ENCODE assay signal across 9 cellular contexts in genomic region chr9:19441730-19442129, GRCh38. TPM values are rescaled to one million over a fixed set of nuclear protein-coding genes. Genes with fewer than 3 reads are reported as not detected.
DNase-seq lines count a peak whose midpoint lies in the region; ATAC-seq and TF ChIP-seq lines count a peak whose summit lies in the region.
"Had no signal": no experiment of that assay in that cellular context is flagged by ENCODE, and none has a peak within 500 bp of the region (broad histone marks: within the 10 kb centered on the region; RNA-seq: fewer than 3 reads in every experiment).

No MANE protein-coding gene starts in this region.

- WGBS in H9 (ENCODE audit: extremely low coverage, insufficient read length, low lambda C conversion rate): no CpG with 5 or more reads among the region's 4 CpGs

- H3K27ac ChIP-seq in BLaER1 treated with 17β-estradiol and CSF1 and Interleukin-3, amounts not matched to agents 10 nM and 100 nM: 0 out of 22 replicates have a peak overlapping the region, but pooled peaks of 1 of the 11 experiments have one; percentile 32
- H3K27ac ChIP-seq in PC-3 (ENCODE audit: low read length) (no peak overlapping the region), H9 (ENCODE audit: insufficient read length, low read depth, low read length) (no peak overlapping the region)
- H3K27ac ChIP-seq: psoas muscle had no signal

- H2BK5ac ChIP-seq in H9 (ENCODE audit: insufficient read length, low read length): no peak overlapping the region

- no peaks in the 10 kb centered on the region for H3K27me3 ChIP-seq in BLaER1 treated with 17β-estradiol and CSF1 and Interleukin-3, amounts not matched to agents 10 nM and 100 nM
- no peaks in the 10 kb centered on the region for H3K27me3 ChIP-seq in PC-3 (ENCODE audit: low read length)
- H3K27me3 ChIP-seq in H9 (ENCODE audit: insufficient read depth, low read length): no peaks in the 10 kb centered on the region

- peak overlapping the region; percentile 74 for H3K4me3 Mint-ChIP-seq in activated T-helper 17 cell treated with anti-CD3 and anti-CD28 coated beads, Interleukin-2, amount 50 U/mL, for 72 hours
- H3K4me3 Mint-ChIP-seq in H9: no peak overlapping the region

- no peak overlapping the region for H4K5ac ChIP-seq in H9 (ENCODE audit: insufficient read length, low read depth, low read length)

- no peaks in the 10 kb centered on the region for H3K9me2 ChIP-seq in PC-3 (replicated peaks; ENCODE audit: low read length)

- TF ChIP-seq CTCF in PC-3 (conservative IDR thresholded peaks at IDR 0.05; ENCODE audit: low read depth, low read length) (no peak), H9 (conservative IDR thresholded peaks at IDR 0.05) (no peak)

- H3K27ac Mint-ChIP-seq in activated T-helper 17 cell treated with anti-CD3 and anti-CD28 coated beads, Interleukin-2, amount 50 U/mL, for 72 hours: peak overlapping the region; percentile 74
- peak overlapping the region in 1 of 3 experiments; percentile 52; a peak in 2 of 7 replicates for H3K27ac Mint-ChIP-seq in H9

- H4K20me1 ChIP-seq in BLaER1 treated with 17β-estradiol and CSF1 and Interleukin-3, amounts not matched to agents 10 nM and 100 nM: no peaks in the 10 kb centered on the region
- H4K20me1 ChIP-seq in PC-3 (ENCODE audit: low read length) (no peaks in the 10 kb centered on the region), H9 (ENCODE audit: control insufficient read depth, insufficient read depth, insufficient read length) (no peaks in the 10 kb centered on the region)

- H3K14ac ChIP-seq in H9 (ENCODE audit: insufficient read depth, low read length): no peak overlapping the region

- H3T11ph ChIP-seq in H9 (ENCODE audit: low read length): no peak overlapping the region

- H2BK120ac ChIP-seq in H9 (ENCODE audit: low read depth, low read length, poor library complexity, severe bottlenecking): no peak overlapping the region

- intact Hi-C loops in PC-3 (cut with micrococcal nuclease): no loop called here

- no peaks in the 10 kb centered on the region for H3K9me3 Mint-ChIP-seq in activated T-helper 17 cell treated with anti-CD3 and anti-CD28 coated beads, Interleukin-2, amount 50 U/mL, for 72 hours
- H3K9me3 Mint-ChIP-seq in H9: no peaks in the 10 kb centered on the region

- no peaks in the 10 kb centered on the region for H3K79me1 ChIP-seq in H9 (ENCODE audit: insufficient read depth, low read depth, low read length, poor library complexity, severe bottlenecking)

- no TSS peak for BruUV-seq in PC-3 (replicated peaks; lab: Mats Ljungman, UMichigan)

- H4K91ac ChIP-seq in H9 (ENCODE audit: insufficient read length, low read depth, low read length): no peak overlapping the region

- H3K9ac ChIP-seq in BLaER1 treated with 17β-estradiol and CSF1 and Interleukin-3, amounts not matched to agents 10 nM and 100 nM: peak overlapping the region in 1 of 11 experiments; percentile 12; a peak in 1 of 22 replicates
- H3K9ac ChIP-seq in PC-3 (ENCODE audit: low read length) (no peak overlapping the region), H9 (ENCODE audit: extremely low read depth, insufficient read length, low read length) (no peak overlapping the region)

- no peak overlapping the region for H2BK12ac ChIP-seq in H9 (ENCODE audit: insufficient read length, low read depth, low read length)

- peaks cover 5% of the 10 kb centered on the region for H3K36me3 Mint-ChIP-seq in activated T-helper 17 cell treated with anti-CD3 and anti-CD28 coated beads, Interleukin-2, amount 50 U/mL, for 72 hours (ENCODE audit: low read depth)
- peaks cover 8 to 51% (median 40%) of the 10 kb centered on the region in 3 experiments for H3K36me3 Mint-ChIP-seq in H9 (ENCODE audit: insufficient read depth in 1 of 3, low read depth in 3 of 3)

- H2AFZ ChIP-seq in PC-3 (ENCODE audit: low read length): no peak overlapping the region
- H2AFZ ChIP-seq in H9 (ENCODE audit: low read length): no peak overlapping the region

- H3K4me1 Mint-ChIP-seq in activated T-helper 17 cell treated with anti-CD3 and anti-CD28 coated beads, Interleukin-2, amount 50 U/mL, for 72 hours: peaks cover 8% of the 10 kb centered on the region
- peaks cover 36 to 38% of the 10 kb centered on the region in 2 experiments for H3K4me1 Mint-ChIP-seq in H9

- no peak overlapping the region for H2BK15ac ChIP-seq in H9 (ENCODE audit: low read depth, low read length)

- POLR2A ChIA-PET in PC-3 (lab: Charles Lee; ENCODE audit: unreplicated experiment): no interaction called here

- DNase-seq in PC-3 (no peak), NCI-H1048 (lab: John Stamatoyannopoulos, UW) (no peak), HPDE6-E6E7 (ENCODE audit: extremely low spot score) (no peak), H9 (no peak)
- DNase-seq: psoas muscle had no signal

- peaks cover 0 to 19% (median 0%) of the 10 kb centered on the region in 11 experiments; a peak in 7 of 22 replicates for H3K36me3 ChIP-seq in BLaER1 treated with 17β-estradiol and CSF1 and Interleukin-3, amounts not matched to agents 10 nM and 100 nM
- no peaks in the 10 kb centered on the region for H3K36me3 ChIP-seq in PC-3 (ENCODE audit: low read depth, low read length)

- no peaks in the 10 kb centered on the region for H3K9me3 ChIP-seq in BLaER1 treated with 17β-estradiol and CSF1 and Interleukin-3, amounts not matched to agents 10 nM and 100 nM (replicated peaks in 1 of 11)
- H3K9me3 ChIP-seq in PC-3 (ENCODE audit: low read length) (no peaks in the 10 kb centered on the region), H9 (ENCODE audit: control insufficient read depth, low read depth, low read length) (no peaks in the 10 kb centered on the region)
- H3K9me3 ChIP-seq: psoas muscle had no signal

- no peak overlapping the region for H2AK5ac ChIP-seq in H9 (ENCODE audit: insufficient read length, low read length)

- H3K79me2 ChIP-seq in PC-3 (ENCODE audit: low read length) (no peaks in the 10 kb centered on the region), H9 (ENCODE audit: insufficient read depth, low read length) (no peaks in the 10 kb centered on the region)

- H3K27me3 Mint-ChIP-seq in activated T-helper 17 cell treated with anti-CD3 and anti-CD28 coated beads, Interleukin-2, amount 50 U/mL, for 72 hours: no peaks in the 10 kb centered on the region
- no peaks in the 10 kb centered on the region for H3K27me3 Mint-ChIP-seq in H9 (ENCODE audit: low read depth)

- H3F3A ChIP-seq in PC-3 (ENCODE audit: low read length, unreplicated experiment): no peaks in the 10 kb centered on the region

- H3K4me2 ChIP-seq in BLaER1 treated with 17β-estradiol and CSF1 and Interleukin-3, amounts not matched to agents 10 nM and 100 nM: peak overlapping the region; percentile 3 to 64 (median 45); a peak in 19 of 22 replicates
- no peak overlapping the region for H3K4me2 ChIP-seq in PC-3 (ENCODE audit: low read length)
- H3K4me2 ChIP-seq in H9 (ENCODE audit: insufficient read depth, insufficient read length, low read length): no peak overlapping the region

- H3K4ac ChIP-seq in H9 (ENCODE audit: low read depth, low read length): no peak overlapping the region

- CTCF ChIA-PET in PC-3 (lab: Charles Lee): no interaction called here

- ATAC-seq in GM19035 (IDR thresholded peaks at IDR 0.05; ENCODE audit: unreplicated experiment): peak; percentile 71
- peak; percentile 86 for ATAC-seq in HG03039 (IDR thresholded peaks at IDR 0.05; ENCODE audit: unreplicated experiment)
- peak; percentile 83 for ATAC-seq in activated T-helper 17 cell treated with anti-CD3 and anti-CD28 coated beads, Interleukin-2, amount 50 U/mL, for 72 hours (replicated peaks)
- ATAC-seq in PC-3: no peak
- ATAC-seq: psoas muscle had no signal

- H3K4me1 ChIP-seq in BLaER1 treated with 17β-estradiol and CSF1 and Interleukin-3, amounts not matched to agents 10 nM and 100 nM: peaks cover 0 to 17% (median 13%) of the 10 kb centered on the region in 10 experiments; a peak in 12 of 20 replicates
- H3K4me1 ChIP-seq in PC-3 (ENCODE audit: insufficient read depth, low read length) (no peaks in the 10 kb centered on the region), H9 (ENCODE audit: insufficient read depth, low read length) (peaks cover 17% of the 10 kb centered on the region)
- H3K4me1 ChIP-seq: psoas muscle had no signal

- peaks cover 2% of the 10 kb centered on the region for H3K23me2 ChIP-seq in H9 (ENCODE audit: insufficient read length, low read depth, low read length, poor library complexity, severe bottlenecking)

- no peak overlapping the region for H3K18ac ChIP-seq in H9 (ENCODE audit: insufficient read length, low read depth, low read length)

- H2BK20ac ChIP-seq in H9 (ENCODE audit: low read depth, low read length, poor library complexity, severe bottlenecking): no peak overlapping the region

- H3K23ac ChIP-seq in H9 (ENCODE audit: insufficient read length, low read depth, low read length): no peak overlapping the region

- H4K8ac ChIP-seq in H9 (replicated peaks; ENCODE audit: insufficient read length, low read depth, low read length): no peak overlapping the region

- no peak overlapping the region for H3K56ac ChIP-seq in H9 (ENCODE audit: insufficient read length, low read depth, low read length)

- H3K4me3 ChIP-seq in BLaER1 treated with 17β-estradiol and CSF1 and Interleukin-3, amounts not matched to agents 10 nM and 100 nM: no peak overlapping the region
- no peak overlapping the region for H3K4me3 ChIP-seq in PC-3 (ENCODE audit: low read length)
- H3K4me3 ChIP-seq: psoas muscle had no signal

RNA-seq across cellular contexts. Expression of gene ACER2, which starts 32.9 kb away (rescaled TPM):
- 1 to 10 TPM; 2.9 to 3.1 TPM for total RNA-seq in activated T-helper 17 cell treated with anti-CD3 and anti-CD28 coated beads, Interleukin-2, amount 50 U/mL, for 72 hours
- 2.4 and 4.4 TPM in 2 replicates for total RNA-seq in PC-3 (2014; rRNA removed)
- 8.9 and 9.6 TPM in 2 replicates for total RNA-seq in H9 (2021)

Comparison
In these comparisons a context has a peak if more than half of its experiments do, and no peak if none do; other contexts are left out.
1. H3K4me2 ChIP-seq: peak in BLaER1 treated with 17β-estradiol and CSF1 and Interleukin-3, amounts not matched to agents 10 nM and 100 nM (11 of 11); none in PC-3 (single experiment) and H9 (single experiment).